In the genomic region with DNA sequence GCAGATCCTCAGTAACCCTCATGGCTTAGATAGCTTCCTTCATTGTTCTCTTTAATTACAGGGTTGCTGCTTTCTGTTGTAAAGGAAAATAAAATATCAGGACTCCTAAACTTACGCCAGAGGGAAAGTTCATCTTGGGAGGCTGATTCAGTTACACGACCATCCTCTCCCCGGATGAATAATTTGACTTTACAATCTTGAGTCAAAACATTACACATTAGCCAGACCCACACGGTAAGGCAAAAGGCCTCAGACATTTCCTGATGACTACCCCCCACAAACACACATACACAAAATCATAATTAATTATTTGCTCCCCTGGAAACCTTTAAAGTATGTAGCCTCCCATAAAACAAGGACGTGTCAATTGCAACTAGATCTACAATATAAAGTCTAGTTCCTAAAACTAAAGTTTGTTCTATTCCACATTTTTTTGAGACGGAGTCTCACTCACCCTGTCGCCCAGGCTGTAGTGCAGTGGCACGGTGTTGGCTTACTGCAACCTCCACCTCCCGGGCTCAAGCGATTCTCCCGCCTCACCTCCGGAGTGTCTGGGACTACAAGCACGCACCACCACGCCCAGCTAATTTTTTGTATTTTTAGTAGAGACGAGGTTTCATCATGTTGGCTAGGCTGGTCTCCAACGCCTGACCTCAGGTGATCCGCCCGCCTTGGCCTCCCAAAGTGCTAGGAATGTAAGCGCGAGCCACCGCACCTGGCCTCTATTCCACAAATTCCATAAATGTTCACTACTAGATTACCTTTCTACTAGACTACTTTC, we compare ENCODE assay signal across 8 cellular contexts. TPM values are rescaled to one million over a fixed set of nuclear protein-coding genes. Genes with fewer than 3 reads are reported as not detected.
DNase-seq lines count a peak whose midpoint lies in the region; ATAC-seq and TF ChIP-seq lines count a peak whose summit lies in the region.

No MANE protein-coding gene starts in this region.

- intact Hi-C loops in head of caudate nucleus (cut with DNase I), result no loop called here

- peak; percentile 16 for ATAC-seq in GM19395 (IDR thresholded peaks at IDR 0.05; ENCODE audit: unreplicated experiment)
- ATAC-seq in HG03460 (IDR thresholded peaks at IDR 0.05; ENCODE audit: unreplicated experiment), result no peak
- no peak for ATAC-seq in GM21723 (IDR thresholded peaks at IDR 0.05; ENCODE audit: unreplicated experiment)

- H3K4me3 ChIP-seq in ACC112 (ENCODE audit: low read depth, low read length) (peak overlapping the region; percentile 100), skeletal muscle tissue (ENCODE audit: low read length in 3 of 3) (peak overlapping the region; percentile 86 to 95 (median 94))

- no peaks in the 10 kb centered on the region for H3K9me3 Mint-ChIP-seq in T-helper 2 cell treated with Interferon-gamma antibody and Interleukin-4, amounts not matched to agents 5 μg/mL and 100 μg/mL, for 36 hours
- H3K9me3 Mint-ChIP-seq in glutamatergic neuron (ENCODE audit: unreplicated experiment), result peaks cover 23% of the 10 kb centered on the region

- H3K9me3 ChIP-seq in skeletal muscle tissue (ENCODE audit: control insufficient read depth in 3 of 3, low read length in 3 of 3), result no peaks in the 10 kb centered on the region

- peaks cover 39% of the 10 kb centered on the region for H3K79me2 ChIP-seq in ACC112 (ENCODE audit: control insufficient read depth, insufficient read depth, low read length, unreplicated experiment)

- no peaks in the 10 kb centered on the region for H3K36me3 ChIP-seq in ACC112 (ENCODE audit: insufficient read depth, low read length)
- H3K36me3 ChIP-seq in skeletal muscle tissue (ENCODE audit: control insufficient read depth in 3 of 3, insufficient read depth in 3 of 3, low read length in 3 of 3), result peaks cover 0 to 3% (median 3%) of the 10 kb centered on the region in 3 donors

- peak overlapping the region; percentile 93 for H3K27ac Mint-ChIP-seq in T-helper 2 cell treated with Interferon-gamma antibody and Interleukin-4, amounts not matched to agents 5 μg/mL and 100 μg/mL, for 36 hours
- H3K27ac Mint-ChIP-seq in glutamatergic neuron (ENCODE audit: unreplicated experiment), result peak overlapping the region; percentile 99

- H3K4me1 ChIP-seq in ACC112 (ENCODE audit: control insufficient read depth, insufficient read depth, low read length, unreplicated experiment) (peaks cover 22% of the 10 kb centered on the region), skeletal muscle tissue (ENCODE audit: control insufficient read depth in 3 of 3, insufficient read depth in 3 of 3, low read length in 3 of 3) (peaks cover 10 to 20% (median 17%) of the 10 kb centered on the region in 3 donors)

- H2AFZ ChIP-seq in ACC112 (ENCODE audit: low read length, unreplicated experiment), result peak overlapping the region; percentile 62

- TF ChIP-seq CTCF in glutamatergic neuron (IDR thresholded peaks at IDR 0.05; ENCODE audit: partially characterized antibody, unreplicated experiment), result no peak

- peak overlapping the region; percentile 98 for H3K4me3 Mint-ChIP-seq in T-helper 2 cell treated with Interferon-gamma antibody and Interleukin-4, amounts not matched to agents 5 μg/mL and 100 μg/mL, for 36 hours
- H3K4me3 Mint-ChIP-seq in glutamatergic neuron (ENCODE audit: unreplicated experiment), result peak overlapping the region; percentile 98

- H3K9ac ChIP-seq in skeletal muscle tissue (ENCODE audit: low read depth in 1 of 3, low read length in 3 of 3), result peak overlapping the region; percentile 75 to 95 (median 95)

- no peaks in the 10 kb centered on the region for H3K27me3 ChIP-seq in ACC112 (ENCODE audit: insufficient read depth, low read length)
- no peaks in the 10 kb centered on the region for H3K27me3 ChIP-seq in skeletal muscle tissue (ENCODE audit: control insufficient read depth in 3 of 3, insufficient read depth in 3 of 3, low read length in 3 of 3)

- H3K27me3 Mint-ChIP-seq in T-helper 2 cell treated with Interferon-gamma antibody and Interleukin-4, amounts not matched to agents 5 μg/mL and 100 μg/mL, for 36 hours (ENCODE audit: low read depth), result peaks cover 8% of the 10 kb centered on the region
- peaks cover 31% of the 10 kb centered on the region for H3K27me3 Mint-ChIP-seq in glutamatergic neuron (ENCODE audit: unreplicated experiment)

- DNase-seq in T-helper 2 cell treated with Interferon-gamma antibody and Interleukin-4, amounts not matched to agents 5 μg/mL and 100 μg/mL, for 36 hours (ENCODE audit: low spot score), result no peak
- no peak for DNase-seq in glutamatergic neuron
- DNase-seq in head of caudate nucleus, result no peak

- peaks cover 32% of the 10 kb centered on the region for H3K4me1 Mint-ChIP-seq in T-helper 2 cell treated with Interferon-gamma antibody and Interleukin-4, amounts not matched to agents 5 μg/mL and 100 μg/mL, for 36 hours (ENCODE audit: low read depth)
- H3K4me1 Mint-ChIP-seq in glutamatergic neuron (ENCODE audit: low read depth, unreplicated experiment), result peaks cover 31% of the 10 kb centered on the region

- H3K27ac ChIP-seq in ACC112 (ENCODE audit: low read depth, low read length) (peak overlapping the region; percentile 90), skeletal muscle tissue (ENCODE audit: low read depth, low read length) (peak overlapping the region; percentile 91)

- peaks cover 17% of the 10 kb centered on the region for H3K36me3 Mint-ChIP-seq in T-helper 2 cell treated with Interferon-gamma antibody and Interleukin-4, amounts not matched to agents 5 μg/mL and 100 μg/mL, for 36 hours (ENCODE audit: low read depth)
- H3K36me3 Mint-ChIP-seq in glutamatergic neuron (ENCODE audit: unreplicated experiment), result no peaks in the 10 kb centered on the region

RNA-seq across cellular contexts. Expression of a gene that starts 0.8 kb away (rescaled TPM):
- total RNA-seq in glutamatergic neuron (ENCODE audit: unreplicated experiment) (1,754 TPM), skeletal muscle tissue (213 TPM)

RNA-seq across cellular contexts. Expression of a gene that starts 22.4 kb away (rescaled TPM):
- 2.5 TPM for total RNA-seq in glutamatergic neuron (ENCODE audit: unreplicated experiment)
- total RNA-seq in skeletal muscle tissue, result 2.1 TPM

RNA-seq across cellular contexts. Expression of a gene that starts 22.6 kb away (rescaled TPM):
- total RNA-seq in glutamatergic neuron (ENCODE audit: unreplicated experiment), result 9.8 TPM
- not detected for total RNA-seq in skeletal muscle tissue

RNA-seq across cellular contexts. Expression of a gene that starts 28.1 kb away (rescaled TPM):
- total RNA-seq in glutamatergic neuron (ENCODE audit: unreplicated experiment), result 182 TPM
- total RNA-seq in skeletal muscle tissue, result 93.9 TPM

RNA-seq across cellular contexts. Expression of a gene that starts 31.6 kb away (rescaled TPM):
- total RNA-seq in glutamatergic neuron (ENCODE audit: unreplicated experiment) (3.3 TPM), skeletal muscle tissue (2.6 TPM)

Comparison
In these comparisons a context has a peak if more than half of its experiments do, and no peak if none do; other contexts are left out.
1. RNA of a gene that starts 22.6 kb away (total RNA-seq): 9.8 TPM in glutamatergic neuron (single experiment); not detected in skeletal muscle tissue (single experiment); every median in the first group is over 10 times any median in the second.